Comparison of ENCODE assay signal across 20 cellular contexts in genomic region chr5:77987988-77988387, GRCh38.
A peak's percentile ranks its signal among the peaks of the same experiment; 100 is the strongest.
DNase-seq lines count a peak whose midpoint lies in the region; TF ChIP-seq lines count a peak whose summit lies in the region.
"Had no signal": no experiment of that assay in that cellular context is flagged by ENCODE, and none has a peak within 500 bp of the region (broad histone marks: within the 10 kb centered on the region; RNA-seq: fewer than 3 reads in every experiment).

No MANE protein-coding gene starts in this region.

- H3K36me3 ChIP-seq in HEK293 (ENCODE audit: control insufficient read depth in 2 of 2, insufficient read depth in 1 of 2, low read length in 2 of 2) = no peaks in the 10 kb centered on the region
- H3K36me3 ChIP-seq: BLaER1 had no signal

- no peaks in the 10 kb centered on the region for H3K9me3 ChIP-seq in HEK293 (ENCODE audit: control insufficient read depth, insufficient read depth, low read depth, low read length)
- H3K9me3 ChIP-seq: BLaER1, Caco-2 had no signal

- CTCF ChIA-PET in HEK293 (lab: Yijun Ruan, JAX) = no interaction called here

- TF ChIP-seq CTCF in HEK293 (tag by site-specific recombination; IDR thresholded peaks at IDR 0.05) = no peak

- no peaks in the 10 kb centered on the region for H3K27me3 ChIP-seq in layer of hippocampus (ENCODE audit: control insufficient read depth, insufficient read depth, low read length)
- H3K27me3 ChIP-seq: BLaER1 had no signal

- H3K4me3 ChIP-seq in HEK293 (ENCODE audit: low read depth, low read length) = no peak overlapping the region
- H3K4me3 ChIP-seq: BLaER1, GM12878, GM23248 had no signal

- DNase-seq in T1000 (lab: John Stamatoyannopoulos, UW) = no peak
- no peak for DNase-seq in NCI-H187 (lab: John Stamatoyannopoulos, UW)
- no peak for DNase-seq in DMS79 treated with DMSO at 0.1 percent for 48 hours (lab: John Stamatoyannopoulos, UW)
- DNase-seq: Caco-2; CD4-positive, CD25-positive, alpha-beta regulatory T cell; CD8-positive, alpha-beta T cell; DMS153; EL; GDM1; GM23248; H9; HFFc6 had no signal

- POLR2A ChIA-PET in HEK293 (lab: Yijun Ruan, JAX) = no interaction called here

- peaks cover 11% of the 10 kb centered on the region for H3K4me1 ChIP-seq in HEK293 (ENCODE audit: control insufficient read depth, insufficient read depth, low read length)
- H3K4me1 ChIP-seq: BLaER1 had no signal

- H3K27ac ChIP-seq in HEK293 (ENCODE audit: extremely low read depth, low read depth, low read length) (no peak overlapping the region), cingulate gyrus (ENCODE audit: low read depth, low read length) (peak overlapping the region; percentile 51), layer of hippocampus (ENCODE audit: low read depth, low read length) (peak overlapping the region; percentile 32), temporal lobe (ENCODE audit: low read depth, low read length) (peak overlapping the region; percentile 66)
- H3K27ac ChIP-seq: 22Rv1, BLaER1, C4-2B, GM23248 had no signal

TF ChIP-seq in HEK293, 187 proteins besides CTCF, POLR2A, EP300 and RAD21:
- no peak for TF ChIP-seq ZNF473 (tag by site-specific recombination; IDR thresholded peaks at IDR 0.05)
- 0 out of 2 replicates have a peak, but pooled peaks have one; percentile 7 for TF ChIP-seq ZFHX2 (tag by site-specific recombination; conservative IDR thresholded peaks at IDR 0.05)
